8 cellular contexts compared by ENCODE assay signal in the genomic region with DNA sequence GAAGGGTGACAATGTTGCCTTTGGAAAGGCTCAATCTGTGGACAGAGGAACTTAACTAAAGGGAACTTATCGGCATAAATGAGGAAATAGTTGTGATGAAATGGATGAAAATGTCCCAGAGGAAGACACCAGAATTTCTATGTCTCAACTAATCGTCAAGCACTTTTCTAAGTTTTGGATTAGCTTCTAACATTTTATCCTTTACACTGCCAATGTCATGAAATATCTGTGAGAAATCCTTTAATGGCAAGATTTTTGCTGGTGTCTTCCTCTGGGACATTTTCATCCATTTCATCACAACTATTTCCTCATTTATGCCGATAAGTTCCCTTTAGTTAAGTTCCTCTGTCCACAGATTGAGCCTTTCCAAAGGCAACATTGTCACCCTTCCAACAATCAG.
DNase-seq lines count a peak whose midpoint lies in the region; ATAC-seq, FAIRE-seq and TF ChIP-seq lines count a peak whose summit lies in the region.
"Not testable (repeated sequence)": the region's sequence is repeated elsewhere in the genome, so short reads cannot be mapped to it uniquely, and the experiment has no call there.

No MANE protein-coding gene starts in this region.

- not testable (repeated sequence) for H3K9me3 ChIP-seq in right cardiac atrium (ENCODE audit: control insufficient read depth, low read length); naive thymus-derived CD4-positive, alpha-beta T cell (ENCODE audit: control insufficient read depth in 2 of 3, low read length in 3 of 3); gastrocnemius medialis

- not testable (repeated sequence) for TF ChIP-seq CTCF in bronchial epithelial cell (IDR thresholded peaks at IDR 0.05; ENCODE audit: insufficient read depth, low read length, severe bottlenecking); glutamatergic neuron (IDR thresholded peaks at IDR 0.05; ENCODE audit: partially characterized antibody, unreplicated experiment); gastrocnemius medialis (IDR thresholded peaks at IDR 0.05 in 4 of 5, conservative IDR thresholded peaks at IDR 0.05 in 1 of 5)

- CTCF ChIA-PET in naive thymus-derived CD4-positive, alpha-beta T cell (lab: Charles Lee) = interaction anchor here (0.7 to 2.7 kb wide), 2 partner anchors 12 to 202 kb away, joined by 3 to 8 read pairs; no protein-coding TSS in a partner anchor

- H3K4me1 ChIP-seq in ACC112 (ENCODE audit: control insufficient read depth, insufficient read depth, low read length, unreplicated experiment); right cardiac atrium (ENCODE audit: control insufficient read depth, insufficient read depth, low read length); gastrocnemius medialis: not testable (repeated sequence)
- H3K4me1 ChIP-seq in naive thymus-derived CD4-positive, alpha-beta T cell (ENCODE audit: control insufficient read depth in 2 of 2, insufficient read depth in 2 of 2, low read length in 2 of 2) = peaks cover 0 to 22% of the 10 kb centered on the region in 2 donors

- H3K4me3 Mint-ChIP-seq in glutamatergic neuron (ENCODE audit: unreplicated experiment); naive thymus-derived CD4-positive, alpha-beta T cell: not testable (repeated sequence)

- peak overlapping the region; percentile 33 for H3K27ac Mint-ChIP-seq in glutamatergic neuron (ENCODE audit: unreplicated experiment)
- H3K27ac Mint-ChIP-seq in naive thymus-derived CD4-positive, alpha-beta T cell = not testable (repeated sequence)

- H3K36me3 ChIP-seq in ACC112 (ENCODE audit: insufficient read depth, low read length); bronchial epithelial cell (ENCODE audit: control insufficient read depth, insufficient read depth, low read length); naive thymus-derived CD4-positive, alpha-beta T cell (ENCODE audit: control insufficient read depth in 2 of 3, insufficient read depth in 3 of 3, low read length in 3 of 3); gastrocnemius medialis: not testable (repeated sequence)

- 41% methylated on average over 3 of the region's 3 CpGs for WGBS in right cardiac atrium

- POLR2A ChIA-PET in naive thymus-derived CD4-positive, alpha-beta T cell (lab: Charles Lee) = interaction anchor here (0.5 to 6.8 kb wide), 4 partner anchors 10 to 87 kb away, joined by 3 to 45 read pairs (median 3); a partner anchor contains a TSS

- not testable (repeated sequence) for H3K27ac ChIP-seq in ACC112 (ENCODE audit: low read depth, low read length); right cardiac atrium (ENCODE audit: low read length); naive thymus-derived CD4-positive, alpha-beta T cell (ENCODE audit: low read depth, low read length); gastrocnemius medialis

- not testable (repeated sequence) for H3K9me3 Mint-ChIP-seq in glutamatergic neuron (ENCODE audit: unreplicated experiment); naive thymus-derived CD4-positive, alpha-beta T cell

- not testable (repeated sequence) for H3K4me3 ChIP-seq in ACC112 (ENCODE audit: low read depth, low read length); bronchial epithelial cell (ENCODE audit: low read depth, low read length); right cardiac atrium (ENCODE audit: low read length); naive thymus-derived CD4-positive, alpha-beta T cell (ENCODE audit: low read length); gastrocnemius medialis

- H3K4me1 Mint-ChIP-seq in glutamatergic neuron (ENCODE audit: low read depth, unreplicated experiment) = peaks cover 18% of the 10 kb centered on the region
- peaks cover 6 to 37% (median 29%) of the 10 kb centered on the region in 7 donors for H3K4me1 Mint-ChIP-seq in naive thymus-derived CD4-positive, alpha-beta T cell

- H3K27me3 ChIP-seq in ACC112 (ENCODE audit: insufficient read depth, low read length); bronchial epithelial cell (ENCODE audit: control insufficient read depth, insufficient read depth, low read length); right cardiac atrium (ENCODE audit: control insufficient read depth, insufficient read depth); naive thymus-derived CD4-positive, alpha-beta T cell (ENCODE audit: control insufficient read depth in 2 of 2, insufficient read depth in 2 of 2, low read length in 2 of 2); gastrocnemius medialis: not testable (repeated sequence)

- H3K36me3 Mint-ChIP-seq in glutamatergic neuron (ENCODE audit: unreplicated experiment); naive thymus-derived CD4-positive, alpha-beta T cell: not testable (repeated sequence)

- TF ChIP-seq POLR2A in gastrocnemius medialis (IDR thresholded peaks at IDR 0.05) = not testable (repeated sequence)

- H2AFZ ChIP-seq in ACC112 (ENCODE audit: low read length, unreplicated experiment) = peak overlapping the region; percentile 45

- DNase-seq in GM19239 (ENCODE audit: insufficient read length, low spot score); bronchial epithelial cell (ENCODE audit: low read depth); glutamatergic neuron; right cardiac atrium; naive thymus-derived CD4-positive, alpha-beta T cell; gastrocnemius medialis: not testable (repeated sequence)
- peak; percentile 9 for DNase-seq in NOMO-1 treated with DMSO at 0.1 percent for 48 hours (lab: John Stamatoyannopoulos, UW; ENCODE audit: unreplicated experiment)

- intact Hi-C loops in right cardiac atrium (cut with DNase I); naive thymus-derived CD4-positive, alpha-beta T cell (cut with micrococcal nuclease); gastrocnemius medialis (cut with DNase I; ENCODE audit: low total_unique reads): not testable (repeated sequence)

- H3K79me2 ChIP-seq in ACC112 (ENCODE audit: control insufficient read depth, insufficient read depth, low read length, unreplicated experiment) = not testable (repeated sequence)

- not testable (repeated sequence) for H3K27me3 Mint-ChIP-seq in glutamatergic neuron (ENCODE audit: unreplicated experiment); naive thymus-derived CD4-positive, alpha-beta T cell

- ATAC-seq in right cardiac atrium = peak; percentile 84 to 89
- ATAC-seq in naive thymus-derived CD4-positive, alpha-beta T cell = peak; percentile 41
- ATAC-seq in gastrocnemius medialis = peak; percentile 82 to 84

- in situ Hi-C loops in gastrocnemius medialis (cut with MboI; ENCODE audit: low sequenced_read_pairs in 4 of 4) = loop anchor here in 1 of 4 donors (25.0 kb wide), 1 partner anchor 420 kb away; no protein-coding TSS in a partner anchor

- FAIRE-seq in GM19239 (lab: Jason Lieb, UNC) (peak; percentile 91), bronchial epithelial cell (lab: Jason Lieb, UNC) (peak; percentile 66)
